ENCODE assay signal across 1 cellular context in the genomic region with DNA sequence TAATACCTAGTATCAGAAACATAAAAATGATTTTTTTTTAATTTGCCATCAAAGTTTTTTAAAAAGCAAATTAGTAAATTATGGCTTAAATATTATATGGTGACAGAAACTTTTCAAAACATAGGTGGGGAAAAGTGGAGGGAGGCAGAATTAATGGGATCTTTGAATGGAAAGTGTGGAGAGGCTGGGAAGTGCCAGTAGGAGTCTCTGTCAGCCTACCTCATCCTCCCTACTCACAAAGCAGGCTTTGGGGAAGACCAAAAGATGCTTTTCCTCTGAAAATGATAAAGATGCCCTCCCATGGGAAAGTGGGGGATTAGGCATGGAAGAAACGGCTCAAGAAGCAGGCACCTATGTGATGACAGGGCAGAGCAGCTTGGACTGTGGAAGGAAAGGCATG.
TF ChIP-seq lines count a peak whose summit lies in the region.

No MANE protein-coding gene starts in this region.

TF ChIP-seq in K562, 482 proteins besides CTCF, POLR2A, EP300 and RAD21:
- TF ChIP-seq DPF2 (IDR thresholded peaks at IDR 0.05) (no peak), RFX5 (IDR thresholded peaks at IDR 0.05; ENCODE audit: low read depth, low read length) (no peak), NR4A1 (CRISPR knock-in tag; IDR thresholded peaks at IDR 0.05) (no peak), NR4A1 (tag; IDR thresholded peaks at IDR 0.05) (no peak), ZNF507 (tag; conservative IDR thresholded peaks at IDR 0.05) (no peak), TEAD1 (CRISPR knock-in tag; IDR thresholded peaks at IDR 0.05) (no peak), ZNF830 (CRISPR knock-in tag; IDR thresholded peaks at IDR 0.05) (no peak), SRSF3 (IDR thresholded peaks at IDR 0.05; ENCODE audit: insufficient read depth, low read length) (no peak), NONO (IDR thresholded peaks at IDR 0.05; ENCODE audit: low read depth in 2 of 2, low read length in 1 of 2) (no peak), NUFIP1 (IDR thresholded peaks at IDR 0.05; ENCODE audit: partially characterized antibody) (no peak), NFATC3 (IDR thresholded peaks at IDR 0.05) (no peak), ZKSCAN8 (CRISPR knock-in tag; IDR thresholded peaks at IDR 0.05) (no peak), BRD9 (IDR thresholded peaks at IDR 0.05; ENCODE audit: low read depth, partially characterized antibody) (no peak), JUND (IDR thresholded peaks at IDR 0.05; ENCODE audit: borderline replicate concordance, low read depth, low read length) (no peak), JUND (tag; IDR thresholded peaks at IDR 0.05; ENCODE audit: borderline replicate concordance, low read depth, low read length) (no peak)
- TF ChIP-seq, protein P1, sequence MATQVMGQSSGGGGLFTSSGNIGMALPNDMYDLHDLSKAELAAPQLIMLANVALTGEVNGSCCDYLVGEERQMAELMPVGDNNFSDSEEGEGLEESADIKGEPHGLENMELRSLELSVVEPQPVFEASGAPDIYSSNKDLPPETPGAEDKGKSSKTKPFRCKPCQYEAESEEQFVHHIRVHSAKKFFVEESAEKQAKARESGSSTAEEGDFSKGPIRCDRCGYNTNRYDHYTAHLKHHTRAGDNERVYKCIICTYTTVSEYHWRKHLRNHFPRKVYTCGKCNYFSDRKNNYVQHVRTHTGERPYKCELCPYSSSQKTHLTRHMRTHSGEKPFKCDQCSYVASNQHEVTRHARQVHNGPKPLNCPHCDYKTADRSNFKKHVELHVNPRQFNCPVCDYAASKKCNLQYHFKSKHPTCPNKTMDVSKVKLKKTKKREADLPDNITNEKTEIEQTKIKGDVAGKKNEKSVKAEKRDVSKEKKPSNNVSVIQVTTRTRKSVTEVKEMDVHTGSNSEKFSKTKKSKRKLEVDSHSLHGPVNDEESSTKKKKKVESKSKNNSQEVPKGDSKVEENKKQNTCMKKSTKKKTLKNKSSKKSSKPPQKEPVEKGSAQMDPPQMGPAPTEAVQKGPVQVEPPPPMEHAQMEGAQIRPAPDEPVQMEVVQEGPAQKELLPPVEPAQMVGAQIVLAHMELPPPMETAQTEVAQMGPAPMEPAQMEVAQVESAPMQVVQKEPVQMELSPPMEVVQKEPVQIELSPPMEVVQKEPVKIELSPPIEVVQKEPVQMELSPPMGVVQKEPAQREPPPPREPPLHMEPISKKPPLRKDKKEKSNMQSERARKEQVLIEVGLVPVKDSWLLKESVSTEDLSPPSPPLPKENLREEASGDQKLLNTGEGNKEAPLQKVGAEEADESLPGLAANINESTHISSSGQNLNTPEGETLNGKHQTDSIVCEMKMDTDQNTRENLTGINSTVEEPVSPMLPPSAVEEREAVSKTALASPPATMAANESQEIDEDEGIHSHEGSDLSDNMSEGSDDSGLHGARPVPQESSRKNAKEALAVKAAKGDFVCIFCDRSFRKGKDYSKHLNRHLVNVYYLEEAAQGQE (CRISPR knock-in tag; IDR thresholded peaks at IDR 0.05; ENCODE audit: low read depth) = no peak
- TF ChIP-seq, protein P2, sequence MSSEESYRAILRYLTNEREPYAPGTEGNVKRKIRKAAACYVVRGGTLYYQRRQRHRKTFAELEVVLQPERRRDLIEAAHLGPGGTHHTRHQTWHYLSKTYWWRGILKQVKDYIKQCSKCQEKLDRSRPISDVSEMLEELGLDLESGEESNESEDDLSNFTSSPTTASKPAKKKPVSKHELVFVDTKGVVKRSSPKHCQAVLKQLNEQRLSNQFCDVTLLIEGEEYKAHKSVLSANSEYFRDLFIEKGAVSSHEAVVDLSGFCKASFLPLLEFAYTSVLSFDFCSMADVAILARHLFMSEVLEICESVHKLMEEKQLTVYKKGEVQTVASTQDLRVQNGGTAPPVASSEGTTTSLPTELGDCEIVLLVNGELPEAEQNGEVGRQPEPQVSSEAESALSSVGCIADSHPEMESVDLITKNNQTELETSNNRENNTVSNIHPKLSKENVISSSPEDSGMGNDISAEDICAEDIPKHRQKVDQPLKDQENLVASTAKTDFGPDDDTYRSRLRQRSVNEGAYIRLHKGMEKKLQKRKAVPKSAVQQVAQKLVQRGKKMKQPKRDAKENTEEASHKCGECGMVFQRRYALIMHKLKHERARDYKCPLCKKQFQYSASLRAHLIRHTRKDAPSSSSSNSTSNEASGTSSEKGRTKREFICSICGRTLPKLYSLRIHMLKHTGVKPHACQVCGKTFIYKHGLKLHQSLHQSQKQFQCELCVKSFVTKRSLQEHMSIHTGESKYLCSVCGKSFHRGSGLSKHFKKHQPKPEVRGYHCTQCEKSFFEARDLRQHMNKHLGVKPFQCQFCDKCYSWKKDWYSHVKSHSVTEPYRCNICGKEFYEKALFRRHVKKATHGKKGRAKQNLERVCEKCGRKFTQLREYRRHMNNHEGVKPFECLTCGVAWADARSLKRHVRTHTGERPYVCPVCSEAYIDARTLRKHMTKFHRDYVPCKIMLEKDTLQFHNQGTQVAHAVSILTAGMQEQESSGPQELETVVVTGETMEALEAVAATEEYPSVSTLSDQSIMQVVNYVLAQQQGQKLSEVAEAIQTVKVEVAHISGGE (CRISPR knock-in tag; IDR thresholded peaks at IDR 0.05) = no peak
TF ChIP-seq in K562: peak in this region for 0.
